Comparison of ENCODE assay signal across 18 cellular contexts in genomic region chr17:15048933-15049539, GRCh38.
"Had no signal": no experiment of that assay in that cellular context is flagged by ENCODE, and none has a peak within 500 bp of the region (broad histone marks: within the 10 kb centered on the region; RNA-seq: fewer than 3 reads in every experiment).

No MANE protein-coding gene starts in this region.

- H3K27ac ChIP-seq: foreskin keratinocyte, thoracic aorta, WERI-Rb-1 had no signal

- H3K4me1 Mint-ChIP-seq: activated CD4-positive, alpha-beta T cell treated with anti-CD3 and anti-CD28 coated beads for 36 hours; nephron; stimulated activated naive B cell treated with anti-CD40 and anti-IgM and Interleukin-4, amounts not matched to agents 10 μg/mL and 1 μg/mL and 100 μg/mL, for 72 hours; T-cell had no signal

- H3K9me3 ChIP-seq: thoracic aorta had no signal

- H3K4me3 Mint-ChIP-seq: activated CD4-positive, alpha-beta T cell treated with anti-CD3 and anti-CD28 coated beads for 36 hours; activated T-cell treated with anti-CD3 and anti-CD28 coated beads, Interleukin-2, amount 50 U/mL, for 4 hours; nephron; stimulated activated naive B cell treated with anti-CD40 and anti-IgM and Interleukin-4, amounts not matched to agents 10 μg/mL and 1 μg/mL and 100 μg/mL, for 72 hours; T-cell; T-helper 2 cell treated with Interferon-gamma antibody and Interleukin-4, amounts not matched to agents 5 μg/mL and 100 μg/mL, for 36 hours; type B pancreatic cell had no signal

- H3K36me3 Mint-ChIP-seq: stimulated activated naive B cell treated with anti-CD40 and anti-IgM and Interleukin-4, amounts not matched to agents 10 μg/mL and 1 μg/mL and 100 μg/mL, for 72 hours; T-cell; type B pancreatic cell had no signal

- H3K9me3 Mint-ChIP-seq: activated T-cell treated with anti-CD3 and anti-CD28 coated beads, Interleukin-2, amount 50 U/mL, for 4 hours; stimulated activated naive B cell treated with anti-CD40 and anti-IgM and Interleukin-4, amounts not matched to agents 10 μg/mL and 1 μg/mL and 100 μg/mL, for 72 hours; T-cell; T-helper 2 cell treated with Interferon-gamma antibody and Interleukin-4, amounts not matched to agents 5 μg/mL and 100 μg/mL, for 36 hours; type B pancreatic cell had no signal

- H3K4me3 ChIP-seq: thoracic aorta had no signal

- H3K27me3 ChIP-seq: foreskin keratinocyte had no signal

- H3K27ac Mint-ChIP-seq: activated CD4-positive, alpha-beta T cell treated with anti-CD3 and anti-CD28 coated beads for 36 hours; nephron; stimulated activated naive B cell treated with anti-CD40 and anti-IgM and Interleukin-4, amounts not matched to agents 10 μg/mL and 1 μg/mL and 100 μg/mL, for 72 hours; T-cell; T-helper 2 cell treated with Interferon-gamma antibody and Interleukin-4, amounts not matched to agents 5 μg/mL and 100 μg/mL, for 36 hours; type B pancreatic cell had no signal

- DNase-seq: activated CD4-positive, alpha-beta T cell treated with anti-CD3 and anti-CD28 coated beads for 36 hours; activated CD4-positive, alpha-beta T cell treated with anti-CD3 and anti-CD28 coated beads, Interleukin-2, amount 50 U/mL, for 4 hours; activated CD8-positive, alpha-beta memory T cell treated with anti-CD3 and anti-CD28 coated beads, Interleukin-2, amount 50 U/mL, for 48 hours; activated naive CD4-positive, alpha-beta T cell treated with Interleukin-2 at 50 U/mL for 16 hours; activated T-cell treated with anti-CD3 and anti-CD28 coated beads, Interleukin-2, amount 50 U/mL, for 4 hours; amygdala; cerebellar nuclear complex; erythroblast; stimulated activated CD4-positive, alpha-beta T cell treated with anti-CD3 and anti-CD28 coated beads, Interleukin-2, amount 100 ng/mL, for 48 hours; stimulated activated CD8-positive, alpha-beta memory T cell treated with anti-CD3 and anti-CD28 coated beads, Interleukin-4, amount 100 ng/mL, for 48 hours; stimulated activated naive B cell treated with anti-CD40 and anti-IgM and Interleukin-4, amounts not matched to agents 10 μg/mL and 1 μg/mL and 100 μg/mL, for 72 hours; T-cell; WERI-Rb-1 had no signal

- H3K36me3 ChIP-seq: thoracic aorta, WERI-Rb-1 had no signal

- H3K4me1 ChIP-seq: foreskin keratinocyte had no signal
